ENCODE assay signal across 12 cellular contexts in the genomic region with DNA sequence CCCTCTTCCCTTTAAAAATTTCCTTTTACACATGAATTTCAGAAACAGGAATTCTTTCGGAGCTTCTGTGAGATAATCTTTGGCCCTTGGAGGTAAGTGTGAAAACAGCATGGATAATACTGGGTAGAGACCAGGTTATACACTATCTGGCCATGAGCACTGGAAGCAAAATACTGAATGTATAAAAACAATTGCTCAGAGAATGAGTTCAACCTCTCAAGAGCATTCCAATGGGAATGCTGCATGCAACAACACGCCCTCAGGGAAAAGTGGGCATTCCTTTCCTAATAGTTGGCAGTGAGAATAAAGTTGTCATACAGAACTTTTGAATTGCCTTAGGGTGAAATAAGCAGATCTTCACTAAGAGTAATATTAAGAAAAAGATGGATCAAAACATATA.
DNase-seq lines count a peak whose midpoint lies in the region; TF ChIP-seq lines count a peak whose summit lies in the region.
"Had no signal": no experiment of that assay in that cellular context is flagged by ENCODE, and none has a peak within 500 bp of the region (broad histone marks: within the 10 kb centered on the region; RNA-seq: fewer than 3 reads in every experiment).

No MANE protein-coding gene starts in this region.

- TF ChIP-seq EP300 in suprapubic skin (IDR thresholded peaks at IDR 0.05) = no peak
- TF ChIP-seq EP300 in sigmoid colon (IDR thresholded peaks at IDR 0.05) = no peak

- no peaks in the 10 kb centered on the region for H3K9me3 ChIP-seq in suprapubic skin
- no peaks in the 10 kb centered on the region for H3K9me3 ChIP-seq in sigmoid colon

- H3K27ac ChIP-seq in suprapubic skin = peak overlapping the region; percentile 77
- H3K27ac ChIP-seq in sigmoid colon = peak overlapping the region in 1 of 4 donors; percentile 35

- DNase-seq in T-helper 2 cell treated with Interferon-gamma antibody and Interleukin-4, amounts not matched to agents 5 μg/mL and 100 μg/mL, for 36 hours (ENCODE audit: low spot score) = no peak
- DNase-seq in T-helper 2 cell (no peak), SK-MEL-5 (ENCODE audit: low read depth, low spot score) (peak; percentile 64), fibroblast of gingiva (ENCODE audit: low read depth) (peak; percentile 73), suprapubic skin (ENCODE audit: low spot score in 2 of 2) (no peak), hippocampal formation (lab: John Stamatoyannopoulos, UW) (no peak), NOMO-1 (lab: John Stamatoyannopoulos, UW; ENCODE audit: unreplicated experiment in 2 of 2) (no peak), sigmoid colon (no peak)
- DNase-seq: 8988T; activated naive CD8-positive, alpha-beta T cell treated with anti-CD3 and anti-CD28 coated beads, Interleukin-2, amount 10 ng/mL, durations not matched to agents 7 days and 5 days; KG1; NCI-H524 treated with DMSO at 0.1 percent for 48 hours had no signal

- H3K36me3 Mint-ChIP-seq in T-helper 2 cell treated with Interferon-gamma antibody and Interleukin-4, amounts not matched to agents 5 μg/mL and 100 μg/mL, for 36 hours (ENCODE audit: low read depth) = peaks cover 34% of the 10 kb centered on the region

- no peaks in the 10 kb centered on the region for H3K9me3 Mint-ChIP-seq in T-helper 2 cell treated with Interferon-gamma antibody and Interleukin-4, amounts not matched to agents 5 μg/mL and 100 μg/mL, for 36 hours
- H3K9me3 Mint-ChIP-seq: activated naive CD8-positive, alpha-beta T cell treated with anti-CD3 and anti-CD28 coated beads, Interleukin-2, amount 10 ng/mL, durations not matched to agents 7 days and 5 days had no signal

- H3K27ac Mint-ChIP-seq in T-helper 2 cell treated with Interferon-gamma antibody and Interleukin-4, amounts not matched to agents 5 μg/mL and 100 μg/mL, for 36 hours = peak overlapping the region; percentile 31
- H3K27ac Mint-ChIP-seq: activated naive CD8-positive, alpha-beta T cell treated with anti-CD3 and anti-CD28 coated beads, Interleukin-2, amount 10 ng/mL, durations not matched to agents 7 days and 5 days had no signal

- H3K27me3 Mint-ChIP-seq in T-helper 2 cell treated with Interferon-gamma antibody and Interleukin-4, amounts not matched to agents 5 μg/mL and 100 μg/mL, for 36 hours (ENCODE audit: low read depth) = no peaks in the 10 kb centered on the region
- H3K27me3 Mint-ChIP-seq: activated naive CD8-positive, alpha-beta T cell treated with anti-CD3 and anti-CD28 coated beads, Interleukin-2, amount 10 ng/mL, durations not matched to agents 7 days and 5 days had no signal

- 42% methylated on average over 2 of the region's 2 CpGs for WGBS in suprapubic skin
- WGBS in sigmoid colon, 2 donors = 79 to 82% methylated on average over 2 of the region's 2 CpGs

- H3K4me1 ChIP-seq in suprapubic skin = peaks cover 51% of the 10 kb centered on the region
- peaks cover 0 to 9% (median 3%) of the 10 kb centered on the region in 4 donors for H3K4me1 ChIP-seq in sigmoid colon

- H3K27me3 ChIP-seq in suprapubic skin = no peaks in the 10 kb centered on the region
- H3K27me3 ChIP-seq in sigmoid colon = no peaks in the 10 kb centered on the region

- no peak overlapping the region for H3K4me3 ChIP-seq in suprapubic skin
- no peak overlapping the region for H3K4me3 ChIP-seq in sigmoid colon

- H3K36me3 ChIP-seq in suprapubic skin = no peaks in the 10 kb centered on the region
- no peaks in the 10 kb centered on the region for H3K36me3 ChIP-seq in sigmoid colon

- H3K4me1 Mint-ChIP-seq in T-helper 2 cell treated with Interferon-gamma antibody and Interleukin-4, amounts not matched to agents 5 μg/mL and 100 μg/mL, for 36 hours (ENCODE audit: low read depth) = peaks cover 72% of the 10 kb centered on the region

- TF ChIP-seq POLR2A in suprapubic skin (IDR thresholded peaks at IDR 0.05) = no peak
- TF ChIP-seq POLR2A in sigmoid colon (IDR thresholded peaks at IDR 0.05) = no peak

- in situ Hi-C loops in SK-MEL-5 (cut with HindIII; ENCODE audit: low pct_unique_long_range_greater_than_20kb, low sequenced_read_pairs) = no loop called here

- TF ChIP-seq CTCF in suprapubic skin (IDR thresholded peaks at IDR 0.05) (no peak), sigmoid colon (IDR thresholded peaks at IDR 0.05) (no peak)

- no peak overlapping the region for H3K4me3 Mint-ChIP-seq in T-helper 2 cell treated with Interferon-gamma antibody and Interleukin-4, amounts not matched to agents 5 μg/mL and 100 μg/mL, for 36 hours
- H3K4me3 Mint-ChIP-seq: activated naive CD8-positive, alpha-beta T cell treated with anti-CD3 and anti-CD28 coated beads, Interleukin-2, amount 10 ng/mL, durations not matched to agents 7 days and 5 days had no signal

- intact Hi-C loops in sigmoid colon (cut with DNase I) = no loop called here

Comparison
In these comparisons a context has a peak if more than half of its experiments do, and no peak if none do; other contexts are left out.
1. DNase-seq: peak in SK-MEL-5 (single experiment) and fibroblast of gingiva (single experiment); none in T-helper 2 cell treated with Interferon-gamma antibody and Interleukin-4, amounts not matched to agents 5 μg/mL and 100 μg/mL, for 36 hours (single experiment), T-helper 2 cell (0 of 5), suprapubic skin (0 of 2), hippocampal formation (0 of 2), NOMO-1 (0 of 2) and sigmoid colon (single experiment).